20 cellular contexts compared by ENCODE assay signal in genomic region chr3:71759401-71759800, GRCh38. TPM values are rescaled to one million over a fixed set of nuclear protein-coding genes. Genes with fewer than 3 reads are reported as not detected.
"Had no signal": no experiment of that assay in that cellular context is flagged by ENCODE, and none has a peak within 500 bp of the region (broad histone marks: within the 10 kb centered on the region; RNA-seq: fewer than 3 reads in every experiment).

No MANE protein-coding gene starts in this region.

- H3K4me1 ChIP-seq: colonic mucosa, foreskin keratinocyte, lower lobe of right lung, prostate gland, right atrium auricular region, transverse colon had no signal

- H3K4me2 ChIP-seq: hepatocyte had no signal

- H3K4me3 ChIP-seq: colonic mucosa, hepatocyte, lower lobe of right lung, prostate gland, right atrium auricular region, suprapubic skin, transverse colon had no signal

- H3K9me3 ChIP-seq: colonic mucosa, lower lobe of right lung, prostate gland, right atrium auricular region, suprapubic skin, transverse colon had no signal

- H3K79me2 ChIP-seq: hepatocyte had no signal

- H3K36me3 ChIP-seq: colonic mucosa, lower lobe of right lung, prostate gland, right atrium auricular region, suprapubic skin, transverse colon had no signal

- H3K27ac ChIP-seq: colonic mucosa, foreskin keratinocyte, hepatocyte, lower lobe of right lung, prostate gland, right atrium auricular region, suprapubic skin, transverse colon had no signal

- DNase-seq: activated B cell treated with CpG ODN at 0.5 μM for 24 hours; activated CD4-positive, alpha-beta T cell treated with anti-CD3 and anti-CD28 coated beads for 48 hours; activated CD8-positive, alpha-beta T cell treated with anti-CD3 and anti-CD28 coated beads, Interleukin-2, amount 10 ng/mL, durations not matched to agents 7 days and 5 days; activated naive CD4-positive, alpha-beta T cell treated with anti-CD3 and anti-CD28 coated beads, Interleukin-2, amount 10 ng/mL, durations not matched to agents 7 days and 5 days; activated naive CD8-positive, alpha-beta T cell treated with anti-CD3 and anti-CD28 coated beads, Interleukin-2, amount 50 U/mL, for 24 hours; activated T-cell treated with anti-CD3 and anti-CD28 coated beads, Interleukin-2, amount 50 U/mL, for 24 hours; anterior cingulate cortex; central memory CD4-positive, alpha-beta T cell; colonic mucosa; foreskin keratinocyte; left colon; lower lobe of right lung; stimulated activated CD4-positive, alpha-beta T cell treated with anti-CD3 and anti-CD28 coated beads, Interleukin-2, amount 100 ng/mL, for 24 hours; transverse colon had no signal

- H3K27me3 ChIP-seq: right atrium auricular region had no signal

- H2AFZ ChIP-seq: hepatocyte had no signal

- ATAC-seq: activated CD8-positive, alpha-beta T cell treated with anti-CD3 and anti-CD28 coated beads, Interleukin-2, amount 10 ng/mL, durations not matched to agents 7 days and 5 days; activated naive CD8-positive, alpha-beta T cell treated with anti-CD3 and anti-CD28 coated beads, Interleukin-2, amount 50 U/mL, for 24 hours; foreskin keratinocyte; left colon; lower lobe of right lung had no signal

RNA-seq across cellular contexts. Expression of gene GPR27, which starts 5.7 kb away (rescaled TPM):
- total RNA-seq: activated B cell treated with CpG ODN at 0.5 μM for 24 hours, fibroblast of lung had no signal
- polyA plus RNA-seq: fibroblast of lung had no signal

RNA-seq across cellular contexts. Expression of gene PROK2, which starts 25.5 kb away (rescaled TPM):
- total RNA-seq: activated B cell treated with CpG ODN at 0.5 μM for 24 hours, epithelial cell of proximal tubule, fibroblast of lung, foreskin keratinocyte, hepatocyte, left colon, suprapubic skin, transverse colon had no signal
- polyA plus RNA-seq: fibroblast of lung, foreskin keratinocyte, hepatocyte had no signal
